In the genomic region with DNA sequence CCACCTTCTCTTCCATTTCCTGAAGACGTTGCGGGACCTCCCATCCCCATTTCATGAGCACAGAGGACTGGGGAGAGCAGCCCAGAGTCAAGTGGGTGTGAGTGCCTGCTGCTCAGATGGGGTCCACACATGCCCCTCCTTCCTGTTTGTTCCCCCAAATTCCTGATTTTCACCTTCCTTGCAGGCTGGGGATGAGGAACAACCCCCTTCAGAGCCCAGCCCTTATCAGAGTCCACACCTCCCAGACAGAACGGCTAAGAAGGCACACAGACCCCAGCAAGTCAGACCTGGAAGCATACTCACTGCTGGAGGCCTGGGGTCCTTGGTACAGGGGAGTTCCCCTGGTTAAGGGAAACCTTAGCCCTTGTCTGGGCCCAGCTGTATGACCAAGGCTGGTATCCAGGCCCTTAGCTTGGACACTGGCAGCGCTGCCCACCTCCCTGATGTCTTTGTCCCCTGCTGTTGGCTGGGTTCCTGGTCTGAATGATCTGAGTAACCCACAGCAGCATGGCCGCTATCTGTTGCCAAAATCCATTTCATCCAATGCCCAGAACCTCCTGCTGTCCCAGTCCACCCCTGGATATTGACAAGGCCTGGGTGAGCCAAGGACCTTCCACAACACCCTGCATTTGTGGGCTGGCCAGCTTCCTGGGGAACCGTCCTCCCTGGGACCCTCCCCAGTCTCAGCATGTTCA, we compare ENCODE assay signal across 15 cellular contexts.
"Had no signal": no experiment of that assay in that cellular context is flagged by ENCODE, and none has a peak within 500 bp of the region (broad histone marks: within the 10 kb centered on the region; RNA-seq: fewer than 3 reads in every experiment).

No MANE protein-coding gene starts in this region.

- H3K9me3 ChIP-seq: colonic mucosa, lower lobe of right lung, upper lobe of left lung had no signal

- H3K4me3 ChIP-seq: colonic mucosa, lower lobe of right lung, upper lobe of left lung had no signal

- H3K4me1 ChIP-seq: colonic mucosa, lower lobe of right lung, upper lobe of left lung had no signal

- H3K27ac ChIP-seq: colonic mucosa, lower lobe of right lung, upper lobe of left lung had no signal

- H3K4me3 Mint-ChIP-seq: activated T-cell treated with anti-CD3 and anti-CD28 coated beads, Interleukin-2, amount 50 U/mL, for 24 hours; brain; central memory CD8-positive, alpha-beta T cell; mesothelial cell of epicardium; natural killer cell treated with Interleukin-12 subunit alpha and Interleukin-12 subunit beta and Interleukin-15 and Interleukin-18, amount 100 ng/mL, for 72 hours; stimulated activated naive CD8-positive, alpha-beta T cell treated with anti-CD3 and anti-CD28 coated beads, Interleukin-15, Interleukin-2, amounts not matched to agents 100 ng/mL and 50 ng/mL, for 24 hours had no signal

- H3K36me3 ChIP-seq: colonic mucosa, lower lobe of right lung, upper lobe of left lung had no signal

- H3K36me3 Mint-ChIP-seq: brain; mesothelial cell of epicardium; natural killer cell treated with Interleukin-12 subunit alpha and Interleukin-12 subunit beta and Interleukin-15 and Interleukin-18, amount 100 ng/mL, for 72 hours had no signal

- H3K9me3 Mint-ChIP-seq: activated T-cell treated with anti-CD3 and anti-CD28 coated beads, Interleukin-2, amount 50 U/mL, for 24 hours; activated T-helper 2 cell treated with anti-CD3 and anti-CD28 coated beads, Interferon-gamma antibody, Interleukin-2, Interleukin-4, amounts not matched to agents 10 μg/mL and 5 μg/mL and 100 μg/mL, durations not matched to agents 14 hours and 24 hours and 36 hours; central memory CD8-positive, alpha-beta T cell; mesothelial cell of epicardium; natural killer cell treated with Interleukin-12 subunit alpha and Interleukin-12 subunit beta and Interleukin-15 and Interleukin-18, amount 100 ng/mL, for 72 hours; stimulated activated naive CD8-positive, alpha-beta T cell treated with anti-CD3 and anti-CD28 coated beads, Interleukin-15, Interleukin-2, amounts not matched to agents 100 ng/mL and 50 ng/mL, for 24 hours had no signal

- H3K4me1 Mint-ChIP-seq: central memory CD8-positive, alpha-beta T cell had no signal

- ATAC-seq: lower lobe of right lung; natural killer cell treated with Interleukin-12 subunit alpha and Interleukin-12 subunit beta and Interleukin-15 and Interleukin-18, amount 100 ng/mL, for 72 hours had no signal

- H3K27me3 Mint-ChIP-seq: stimulated activated naive CD8-positive, alpha-beta T cell treated with anti-CD3 and anti-CD28 coated beads, Interleukin-15, Interleukin-2, amounts not matched to agents 100 ng/mL and 50 ng/mL, for 24 hours had no signal

- H3K27me3 ChIP-seq: colonic mucosa, upper lobe of left lung had no signal

- DNase-seq: activated naive CD4-positive, alpha-beta T cell treated with Interleukin-2 at 50 U/mL for 16 hours; activated T-cell treated with anti-CD3 and anti-CD28 coated beads, Interleukin-2, amount 50 U/mL, for 24 hours; colonic mucosa; erythroblast; lower lobe of right lung; stimulated activated CD4-positive, alpha-beta T cell treated with anti-CD3 and anti-CD28 coated beads, Interleukin-12 subunit alpha, Interleukin-12 subunit beta, amount 100 ng/mL, for 4 hours; stimulated activated CD4-positive, alpha-beta T cell treated with anti-CD3 and anti-CD28 coated beads, Interleukin-1b, Interleukin-23, amount 100 ng/mL, for 48 hours; T1000; upper lobe of left lung had no signal

- H3K27ac Mint-ChIP-seq: activated T-cell treated with anti-CD3 and anti-CD28 coated beads, Interleukin-2, amount 50 U/mL, for 24 hours; activated T-helper 2 cell treated with anti-CD3 and anti-CD28 coated beads, Interferon-gamma antibody, Interleukin-2, Interleukin-4, amounts not matched to agents 10 μg/mL and 5 μg/mL and 100 μg/mL, durations not matched to agents 14 hours and 24 hours and 36 hours; brain; mesothelial cell of epicardium; natural killer cell treated with Interleukin-12 subunit alpha and Interleukin-12 subunit beta and Interleukin-15 and Interleukin-18, amount 100 ng/mL, for 72 hours; stimulated activated naive CD8-positive, alpha-beta T cell treated with anti-CD3 and anti-CD28 coated beads, Interleukin-15, Interleukin-2, amounts not matched to agents 100 ng/mL and 50 ng/mL, for 24 hours had no signal
